ENCODE assay signal across 19 cellular contexts in genomic region chr19:41990615-41991014, GRCh38. TPM values are rescaled to one million over a fixed set of nuclear protein-coding genes. Genes with fewer than 3 reads are reported as not detected.
DNase-seq lines count a peak whose midpoint lies in the region; ATAC-seq and TF ChIP-seq lines count a peak whose summit lies in the region.
"Had no signal": no experiment of that assay in that cellular context is flagged by ENCODE, and none has a peak within 500 bp of the region (broad histone marks: within the 10 kb centered on the region; RNA-seq: fewer than 3 reads in every experiment).

No MANE protein-coding gene starts in this region.

- peak overlapping the region in 9 of 12 donors; percentile 64 to 100 (median 87) for H3K27ac ChIP-seq in heart left ventricle
- peak overlapping the region; percentile 88 to 96 for H3K27ac ChIP-seq in right atrium auricular region
- peak overlapping the region; percentile 90 for H3K27ac ChIP-seq in WERI-Rb-1
- H3K27ac ChIP-seq in parathyroid adenoma: peak overlapping the region; percentile 9
- H3K27ac ChIP-seq: 22Rv1; BLaER1 treated with 17β-estradiol and CSF1 and Interleukin-3, amounts not matched to agents 10 nM and 100 nM had no signal

- H3K9ac ChIP-seq in parathyroid adenoma: no peak overlapping the region

- no peaks in the 10 kb centered on the region for H3K79me2 ChIP-seq in parathyroid adenoma

- DNase-seq in heart left ventricle (no peak), Right ventricle myocardium superior (no peak), right atrium auricular region (ENCODE audit: low spot score) (no peak), Right ventricle myocardium inferior (ENCODE audit: missing footprints) (no peak), WERI-Rb-1 (no peak), amniotic stem cell (lab: John Stamatoyannopoulos, UW) (no peak)
- no peak for DNase-seq in effector CD8-positive, alpha-beta T cell (lab: John Stamatoyannopoulos, UW)
- DNase-seq: BE2C; CD4-positive, alpha-beta T cell; CD8-positive, alpha-beta memory T cell; DMS 273 treated with DMSO at 0.1 percent for 48 hours; DMS79; GF-D8 had no signal

- H3K4me3 ChIP-seq in heart left ventricle (no peak overlapping the region), right atrium auricular region (no peak overlapping the region), WERI-Rb-1 (ENCODE audit: low read depth, low read length) (peak overlapping the region; percentile 1; the same call in 1 of the 2 replicates), parathyroid adenoma (ENCODE audit: low read depth, low read length) (no peak overlapping the region)
- H3K4me3 ChIP-seq: BLaER1 treated with 17β-estradiol and CSF1 and Interleukin-3, amounts not matched to agents 10 nM and 100 nM; GM23338; HAP-1 had no signal

- H3K4me1 ChIP-seq in heart left ventricle (peaks cover 0 to 30% (median 0%) of the 10 kb centered on the region in 12 donors), right atrium auricular region (peaks cover 0 to 28% of the 10 kb centered on the region in 2 donors), parathyroid adenoma (peaks cover 7% of the 10 kb centered on the region)
- H3K4me1 ChIP-seq: HAP-1 had no signal

- ATAC-seq in heart left ventricle (no peak), Right ventricle myocardium superior (ENCODE audit: poor library complexity) (no peak), Right ventricle myocardium inferior (no peak)
- ATAC-seq: GM23338 had no signal

- no peak overlapping the region for H2AFZ ChIP-seq in parathyroid adenoma
- H2AFZ ChIP-seq: GM23338 had no signal

- no peak overlapping the region for H3K4me2 ChIP-seq in parathyroid adenoma (ENCODE audit: low read length)
- H3K4me2 ChIP-seq: BLaER1 treated with 17β-estradiol and CSF1 and Interleukin-3, amounts not matched to agents 10 nM and 100 nM; GM23338 had no signal

- no peak for TF ChIP-seq CTCF in heart left ventricle (IDR thresholded peaks at IDR 0.05)
- TF ChIP-seq CTCF in right atrium auricular region (IDR thresholded peaks at IDR 0.05): no peak
- no peak for TF ChIP-seq CTCF in WERI-Rb-1 (IDR thresholded peaks at IDR 0.05; ENCODE audit: low read depth, low read length)
- TF ChIP-seq CTCF in parathyroid adenoma (IDR thresholded peaks at IDR 0.05): no peak

- H3K36me3 ChIP-seq in heart left ventricle (peaks cover 0 to 43% (median 9%) of the 10 kb centered on the region in 9 donors), right atrium auricular region (peaks cover 22% of the 10 kb centered on the region), WERI-Rb-1 (peaks cover 62% of the 10 kb centered on the region), parathyroid adenoma (ENCODE audit: control insufficient read depth, insufficient read depth, low read length) (no peaks in the 10 kb centered on the region)

- H3K27me3 ChIP-seq in heart left ventricle: peaks cover 0 to 30% (median 20%) of the 10 kb centered on the region in 9 donors
- H3K27me3 ChIP-seq in right atrium auricular region: no peaks in the 10 kb centered on the region
- no peaks in the 10 kb centered on the region for H3K27me3 ChIP-seq in WERI-Rb-1 (ENCODE audit: insufficient read depth, low read depth, severe bottlenecking)
- H3K27me3 ChIP-seq in parathyroid adenoma (ENCODE audit: control insufficient read depth, insufficient read depth, low read length): no peaks in the 10 kb centered on the region
- H3K27me3 ChIP-seq: BE2C; BLaER1 treated with 17β-estradiol and CSF1 and Interleukin-3, amounts not matched to agents 10 nM and 100 nM had no signal

- H3K9me3 ChIP-seq in heart left ventricle (no peaks in the 10 kb centered on the region), right atrium auricular region (no peaks in the 10 kb centered on the region), WERI-Rb-1 (ENCODE audit: severe bottlenecking) (no peaks in the 10 kb centered on the region), parathyroid adenoma (ENCODE audit: control insufficient read depth, low read length) (no peaks in the 10 kb centered on the region)
- H3K9me3 ChIP-seq: BE2C; BLaER1 treated with 17β-estradiol and CSF1 and Interleukin-3, amounts not matched to agents 10 nM and 100 nM; HAP-1 had no signal

- 60 to 70% (median 64%) methylated on average over 2 of the region's 2 CpGs for WGBS in heart left ventricle, 4 donors

- no peak for TF ChIP-seq POLR2A in heart left ventricle (IDR thresholded peaks at IDR 0.05)

- intact Hi-C loops in heart left ventricle (cut with DNase I): loop anchor here in 1 of 10 donors (5.0 kb wide), 1 partner anchor 87 kb away; the partner anchor contains the start of gene ZNF574
- intact Hi-C loops in Right ventricle myocardium superior (cut with DNase I): loop anchor here (10.0 kb wide), 1 partner anchor 94 kb away; no protein-coding TSS in a partner anchor
- intact Hi-C loops in Right ventricle myocardium inferior (cut with DNase I): no loop called here

RNA-seq across cellular contexts. Expression of gene ATP1A3, which starts 3.4 kb away (rescaled TPM):
- total RNA-seq in heart left ventricle: 100 to 1,000 TPM; 165 to 414 (median 231) TPM
- polyA plus RNA-seq in heart left ventricle: 100 to 1,000 TPM in 1 of 2 donors, 10 to 100 TPM in 1; 48.3 to 117 TPM
- total RNA-seq in Right ventricle myocardium superior: 388 TPM
- total RNA-seq in right atrium auricular region: 100 to 1,000 TPM in 1 of 2 donors, 10 to 100 TPM in 1; 81.4 to 223 TPM
- 342 TPM for total RNA-seq in Right ventricle myocardium inferior
- polyA plus RNA-seq: AG04450 had no signal

RNA-seq across cellular contexts. Expression of gene RABAC1, which starts 31.5 kb away (rescaled TPM):
- total RNA-seq in heart left ventricle: 100 to 1,000 TPM in 3 of 9 donors, 10 to 100 TPM in 6; 43.2 to 128 (median 67.2) TPM
- 100 to 1,000 TPM in 1 of 2 donors, 10 to 100 TPM in 1; 97.2 to 217 TPM for polyA plus RNA-seq in heart left ventricle
- 62.1 TPM for total RNA-seq in Right ventricle myocardium superior
- total RNA-seq in right atrium auricular region: 100 to 1,000 TPM; 123 to 167 TPM
- 68.4 TPM for total RNA-seq in Right ventricle myocardium inferior

Comparison
In these comparisons a context has a peak if more than half of its experiments do, and no peak if none do; other contexts are left out.
1. H3K27ac ChIP-seq: peak in every context shown above with its lines; median percentile 92 in right atrium auricular region; 90 in WERI-Rb-1; 87 in heart left ventricle; 9 in parathyroid adenoma.